Comparison of ENCODE assay signal across 23 cellular contexts in the genomic region with DNA sequence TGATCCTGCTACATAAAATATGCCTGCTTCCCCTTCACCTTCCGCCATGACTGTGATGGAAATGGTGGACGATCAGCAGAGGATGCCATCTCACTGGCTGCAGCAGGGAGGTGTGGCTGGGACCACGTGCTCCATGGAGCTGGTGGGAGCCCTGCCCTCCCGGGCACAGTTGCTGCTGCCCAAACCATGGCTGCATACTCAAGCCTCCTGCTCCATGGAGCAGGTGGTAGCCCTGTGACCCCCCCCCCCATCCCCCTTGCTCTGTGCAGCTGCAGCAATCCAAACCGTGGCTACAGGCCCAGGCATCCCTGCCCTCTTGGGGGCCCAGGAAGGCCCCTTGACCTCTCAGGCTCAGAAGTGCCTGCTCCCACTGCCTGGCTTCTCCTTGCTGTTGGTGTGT.
"Had no signal": no experiment of that assay in that cellular context is flagged by ENCODE, and none has a peak within 500 bp of the region (broad histone marks: within the 10 kb centered on the region; RNA-seq: fewer than 3 reads in every experiment).

No MANE protein-coding gene starts in this region.

- H3K9me3 ChIP-seq: lower lobe of right lung, ovary, right atrium auricular region, vagina had no signal

- ATAC-seq: left colon; left lung; naive thymus-derived CD8-positive, alpha-beta T cell; stimulated activated effector memory CD8-positive, alpha-beta T cell treated with anti-CD3 and anti-CD28 coated beads, Interleukin-12 subunit alpha, Interleukin-12 subunit beta, amount 100 ng/mL, for 72 hours; stimulated activated naive CD8-positive, alpha-beta T cell treated with anti-CD3 and anti-CD28 coated beads, Interleukin-15, amount 100 ng/mL, for 72 hours had no signal

- H3K27ac Mint-ChIP-seq: naive thymus-derived CD8-positive, alpha-beta T cell; progenitor cell of endocrine pancreas; stimulated activated effector memory CD8-positive, alpha-beta T cell treated with anti-CD3 and anti-CD28 coated beads, Interleukin-12 subunit alpha, Interleukin-12 subunit beta, amount 100 ng/mL, for 72 hours; stimulated activated naive CD8-positive, alpha-beta T cell treated with anti-CD3 and anti-CD28 coated beads, Interleukin-15, amount 100 ng/mL, for 72 hours; type B pancreatic cell had no signal

- H3K36me3 ChIP-seq: left lung, lower lobe of right lung, ovary, right atrium auricular region, sigmoid colon, spleen, tibial nerve, vagina had no signal

- DNase-seq: hippocampal formation; left colon; left lung; lower lobe of right lung; mammary epithelial cell; mesenchymal stem cell; naive thymus-derived CD8-positive, alpha-beta T cell; ovary; sigmoid colon; small intestine; spleen; stimulated activated CD4-positive, alpha-beta T cell treated with anti-CD3 and anti-CD28 coated beads, Interleukin-4, amount 100 ng/mL, for 24 hours; stimulated activated naive CD4-positive, alpha-beta T cell treated with Interleukin-2 at 50 U/mL for 16 hours; stimulated activated naive CD8-positive, alpha-beta T cell treated with anti-CD3 and anti-CD28 coated beads, Interleukin-15, amount 100 ng/mL, for 72 hours; substantia nigra had no signal

- H3K4me3 Mint-ChIP-seq: naive thymus-derived CD8-positive, alpha-beta T cell; nephron; neural crest cell; stimulated activated effector memory CD8-positive, alpha-beta T cell treated with anti-CD3 and anti-CD28 coated beads, Interleukin-12 subunit alpha, Interleukin-12 subunit beta, amount 100 ng/mL, for 72 hours; stimulated activated naive CD8-positive, alpha-beta T cell treated with anti-CD3 and anti-CD28 coated beads, Interleukin-15, amount 100 ng/mL, for 72 hours; type B pancreatic cell had no signal

- H3K9me3 Mint-ChIP-seq: nephron, neural crest cell, type B pancreatic cell had no signal

- H3K27me3 Mint-ChIP-seq: naive thymus-derived CD8-positive, alpha-beta T cell; progenitor cell of endocrine pancreas; stimulated activated naive CD8-positive, alpha-beta T cell treated with anti-CD3 and anti-CD28 coated beads, Interleukin-15, amount 100 ng/mL, for 72 hours; type B pancreatic cell had no signal

- H3K27ac ChIP-seq: left lung, lower lobe of right lung, ovary, right atrium auricular region, sigmoid colon, spleen, tibial nerve, vagina had no signal

- H3K4me1 ChIP-seq: left lung, lower lobe of right lung, right atrium auricular region, sigmoid colon, spleen, tibial nerve, vagina had no signal

- H3K36me3 Mint-ChIP-seq: naive thymus-derived CD8-positive, alpha-beta T cell; stimulated activated effector memory CD8-positive, alpha-beta T cell treated with anti-CD3 and anti-CD28 coated beads, Interleukin-12 subunit alpha, Interleukin-12 subunit beta, amount 100 ng/mL, for 72 hours; type B pancreatic cell had no signal

- H3K4me3 ChIP-seq: left lung, lower lobe of right lung, ovary, right atrium auricular region, sigmoid colon, spleen, tibial nerve, vagina had no signal

- H3K27me3 ChIP-seq: left lung, ovary, right atrium auricular region, sigmoid colon, spleen, tibial nerve, vagina had no signal

- H3K4me1 Mint-ChIP-seq: naive thymus-derived CD8-positive, alpha-beta T cell; nephron; stimulated activated effector memory CD8-positive, alpha-beta T cell treated with anti-CD3 and anti-CD28 coated beads, Interleukin-12 subunit alpha, Interleukin-12 subunit beta, amount 100 ng/mL, for 72 hours; stimulated activated naive CD8-positive, alpha-beta T cell treated with anti-CD3 and anti-CD28 coated beads, Interleukin-15, amount 100 ng/mL, for 72 hours had no signal
